Comparison of ENCODE assay signal across 16 cellular contexts in genomic region chr12:91432079-91432478, GRCh38.
DNase-seq lines count a peak whose midpoint lies in the region; ATAC-seq and TF ChIP-seq lines count a peak whose summit lies in the region.
"Had no signal": no experiment of that assay in that cellular context is flagged by ENCODE, and none has a peak within 500 bp of the region (broad histone marks: within the 10 kb centered on the region; RNA-seq: fewer than 3 reads in every experiment).

No MANE protein-coding gene starts in this region.

- CTCF ChIA-PET in HEK293T (lab: Yijun Ruan, JAX), result no interaction called here
- CTCF ChIA-PET in GM10248 (lab: Yijun Ruan, JAX), result interaction anchor here (1.0 to 1.3 kb wide), 2 partner anchors 9 to 11 kb away, joined by 3 to 4 read pairs; no protein-coding TSS in a partner anchor

- no peaks in the 10 kb centered on the region for H3K27me3 Mint-ChIP-seq in T-helper 17 cell

- peak; percentile 16 for DNase-seq in HK-2 (ENCODE audit: unreplicated experiment)
- peak; percentile 73 for DNase-seq in astrocyte of the hippocampus (ENCODE audit: low read depth, low spot score)
- peak; percentile 91 for DNase-seq in iris pigment epithelial cell (ENCODE audit: low read depth)
- DNase-seq in renal cortical epithelial cell (ENCODE audit: low read depth), result peak; percentile 92
- no peak for DNase-seq in T-helper 17 cell
- no peak for DNase-seq in DMS79 treated with DMSO at 0.1 percent for 48 hours (lab: John Stamatoyannopoulos, UW)
- DNase-seq in HEK293T (ENCODE audit: extremely low spot score), result no peak
- DNase-seq in GM10248 (ENCODE audit: extremely low spot score), result no peak
- DNase-seq: activated CD8-positive, alpha-beta memory T cell treated with anti-CD3 and anti-CD28 coated beads, Interleukin-2, amount 50 U/mL, for 4 hours; activated naive CD4-positive, alpha-beta T cell treated with Interleukin-2 at 50 U/mL for 16 hours; effector memory CD4-positive, alpha-beta T cell; NCI-H2171; Right ventricle myocardium superior; stimulated activated CD4-positive, alpha-beta T cell treated with anti-CD3 and anti-CD28 coated beads, Interleukin-4, amount 100 ng/mL, for 24 hours; transverse colon had no signal

- POLR2A ChIA-PET in HEK293T (lab: Yijun Ruan, JAX) (no interaction called here), GM10248 (lab: Yijun Ruan, JAX) (no interaction called here)

- no peaks in the 10 kb centered on the region for H3K9me3 ChIP-seq in T-helper 17 cell (ENCODE audit: control insufficient read depth, low read length, poor library complexity, severe bottlenecking)
- H3K9me3 ChIP-seq: right atrium auricular region, transverse colon had no signal

- H3K36me3 Mint-ChIP-seq in T-helper 17 cell (ENCODE audit: low read depth), result no peaks in the 10 kb centered on the region

- peaks cover 3% of the 10 kb centered on the region for H3K4me1 Mint-ChIP-seq in T-helper 17 cell

- TF ChIP-seq CTCF in GM10248 (IDR thresholded peaks at IDR 0.05; ENCODE audit: control extremely low read depth, extremely low read depth, low read depth, missing control alignments), result no peak

- no peak for ATAC-seq in T-helper 17 cell

- H3K4me3 Mint-ChIP-seq in T-helper 17 cell, result no peak overlapping the region

- no peak overlapping the region for H3K27ac Mint-ChIP-seq in T-helper 17 cell

TF ChIP-seq in HEK293T, 16 proteins besides CTCF, POLR2A, EP300 and RAD21:
- no peak for TF ChIP-seq L3MBTL2 (conservative IDR thresholded peaks at IDR 0.05)
- no peak for TF ChIP-seq HDGF (IDR thresholded peaks at IDR 0.05; ENCODE audit: borderline replicate concordance)
- no peak for TF ChIP-seq BHLHE40 (IDR thresholded peaks at IDR 0.05; ENCODE audit: borderline replicate concordance)
- no peak for TF ChIP-seq FOXA1 (IDR thresholded peaks at IDR 0.05)
- no peak for TF ChIP-seq PKNOX1 (IDR thresholded peaks at IDR 0.05)
- TF ChIP-seq ZNF384 (IDR thresholded peaks at IDR 0.05), result no peak
- no peak for TF ChIP-seq ARNT (IDR thresholded peaks at IDR 0.05)

Comparison
In these comparisons a context has a peak if more than half of its experiments do, and no peak if none do; other contexts are left out.
1. DNase-seq: peak in HK-2 (single experiment), astrocyte of the hippocampus (single experiment), iris pigment epithelial cell (single experiment) and renal cortical epithelial cell (single experiment); none in T-helper 17 cell (0 of 3), DMS79 treated with DMSO at 0.1 percent for 48 hours (single experiment), HEK293T (single experiment) and GM10248 (single experiment).